ENCODE assay signal across 1 cellular context in the genomic region with DNA sequence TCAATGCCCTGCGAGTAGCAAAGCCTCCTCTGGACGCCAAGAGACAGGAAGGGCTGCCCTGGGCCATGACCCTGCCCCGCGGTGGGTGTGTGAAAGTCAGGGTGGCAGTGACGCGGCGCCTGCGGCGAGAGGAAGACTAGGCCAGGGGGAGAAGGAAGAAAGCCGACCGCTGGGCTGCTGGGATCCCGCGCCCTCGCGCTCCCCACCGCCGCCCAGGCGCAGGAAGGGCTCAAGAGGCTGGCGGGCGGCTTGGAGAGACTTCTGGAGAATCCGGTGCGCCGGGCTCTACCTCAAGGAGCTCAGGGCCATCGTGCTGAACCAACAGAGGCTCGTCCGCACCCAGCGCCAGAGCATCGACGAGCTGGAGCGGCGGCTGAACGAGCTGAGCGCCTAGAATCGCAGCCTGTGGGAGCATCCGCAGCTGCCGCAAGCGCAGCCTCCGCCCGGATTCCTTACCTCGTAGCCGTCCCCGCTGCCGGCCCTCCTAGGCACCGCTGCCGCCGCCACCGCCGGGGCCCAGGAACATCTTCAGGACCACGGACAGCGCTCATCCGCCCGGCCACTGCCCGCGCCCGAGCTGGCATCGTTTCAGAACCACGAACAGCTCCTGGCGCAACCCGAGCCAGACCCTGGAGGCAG.
TF ChIP-seq lines count a peak whose summit lies in the region.

No MANE protein-coding gene starts in this region.

TF ChIP-seq in HepG2, 621 proteins besides CTCF, POLR2A, EP300 and RAD21 (continued from another document and continues in another):
- TF ChIP-seq, protein P1, sequence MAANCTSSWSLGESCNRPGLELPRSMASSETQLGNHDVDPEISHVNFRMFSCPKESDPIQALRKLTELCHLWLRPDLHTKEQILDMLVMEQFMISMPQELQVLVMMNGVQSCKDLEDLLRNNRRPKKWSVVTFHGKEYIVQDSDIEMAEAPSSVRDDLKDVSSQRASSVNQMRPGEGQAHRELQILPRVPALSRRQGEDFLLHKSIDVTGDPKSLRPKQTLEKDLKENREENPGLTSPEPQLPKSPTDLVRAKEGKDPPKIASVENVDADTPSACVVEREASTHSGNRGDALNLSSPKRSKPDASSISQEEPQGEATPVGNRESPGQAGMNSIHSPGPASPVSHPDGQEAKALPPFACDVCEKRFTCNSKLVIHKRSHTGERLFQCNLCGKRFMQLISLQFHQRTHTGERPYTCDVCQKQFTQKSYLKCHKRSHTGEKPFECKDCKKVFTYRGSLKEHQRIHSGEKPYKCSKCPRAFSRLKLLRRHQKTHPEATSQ (CRISPR knock-in tag; IDR thresholded peaks at IDR 0.05; ENCODE audit: borderline replicate concordance), result peak; percentile 92
- TF ChIP-seq, protein P2, sequence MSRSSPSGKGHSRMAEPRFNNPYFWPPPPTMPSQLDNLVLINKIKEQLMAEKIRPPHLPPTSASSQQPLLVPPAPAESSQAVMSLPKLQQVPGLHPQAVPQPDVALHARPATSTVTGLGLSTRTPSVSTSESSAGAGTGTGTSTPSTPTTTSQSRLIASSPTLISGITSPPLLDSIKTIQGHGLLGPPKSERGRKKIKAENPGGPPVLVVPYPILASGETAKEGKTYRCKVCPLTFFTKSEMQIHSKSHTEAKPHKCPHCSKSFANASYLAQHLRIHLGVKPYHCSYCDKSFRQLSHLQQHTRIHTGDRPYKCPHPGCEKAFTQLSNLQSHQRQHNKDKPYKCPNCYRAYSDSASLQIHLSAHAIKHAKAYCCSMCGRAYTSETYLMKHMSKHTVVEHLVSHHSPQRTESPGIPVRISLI (CRISPR knock-in tag; IDR thresholded peaks at IDR 0.05; ENCODE audit: borderline replicate concordance), result peak; percentile 39; the same call in 1 of the 2 replicates
- TF ChIP-seq MLXIP (CRISPR knock-in tag; IDR thresholded peaks at IDR 0.05; ENCODE audit: borderline replicate concordance), result peak; percentile 97
- no peak for TF ChIP-seq KDM6A (CRISPR knock-in tag; IDR thresholded peaks at IDR 0.05; ENCODE audit: low read depth)
- TF ChIP-seq RFX1 (IDR thresholded peaks at IDR 0.05), result no peak
- TF ChIP-seq TBL1XR1 (IDR thresholded peaks at IDR 0.05; ENCODE audit: borderline replicate concordance, low read length, partially characterized antibody), result no peak
- TF ChIP-seq, protein P3, sequence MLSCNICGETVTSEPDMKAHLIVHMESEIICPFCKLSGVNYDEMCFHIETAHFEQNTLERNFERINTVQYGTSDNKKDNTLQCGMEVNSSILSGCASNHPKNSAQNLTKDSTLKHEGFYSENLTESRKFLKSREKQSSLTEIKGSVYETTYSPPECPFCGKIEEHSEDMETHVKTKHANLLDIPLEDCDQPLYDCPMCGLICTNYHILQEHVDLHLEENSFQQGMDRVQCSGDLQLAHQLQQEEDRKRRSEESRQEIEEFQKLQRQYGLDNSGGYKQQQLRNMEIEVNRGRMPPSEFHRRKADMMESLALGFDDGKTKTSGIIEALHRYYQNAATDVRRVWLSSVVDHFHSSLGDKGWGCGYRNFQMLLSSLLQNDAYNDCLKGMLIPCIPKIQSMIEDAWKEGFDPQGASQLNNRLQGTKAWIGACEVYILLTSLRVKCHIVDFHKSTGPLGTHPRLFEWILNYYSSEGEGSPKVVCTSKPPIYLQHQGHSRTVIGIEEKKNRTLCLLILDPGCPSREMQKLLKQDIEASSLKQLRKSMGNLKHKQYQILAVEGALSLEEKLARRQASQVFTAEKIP (CRISPR knock-in tag; IDR thresholded peaks at IDR 0.05; ENCODE audit: borderline replicate concordance), result no peak
- TF ChIP-seq SKIL (CRISPR knock-in tag; IDR thresholded peaks at IDR 0.05; ENCODE audit: borderline replicate concordance), result peak; percentile 82
- TF ChIP-seq, protein P4, sequence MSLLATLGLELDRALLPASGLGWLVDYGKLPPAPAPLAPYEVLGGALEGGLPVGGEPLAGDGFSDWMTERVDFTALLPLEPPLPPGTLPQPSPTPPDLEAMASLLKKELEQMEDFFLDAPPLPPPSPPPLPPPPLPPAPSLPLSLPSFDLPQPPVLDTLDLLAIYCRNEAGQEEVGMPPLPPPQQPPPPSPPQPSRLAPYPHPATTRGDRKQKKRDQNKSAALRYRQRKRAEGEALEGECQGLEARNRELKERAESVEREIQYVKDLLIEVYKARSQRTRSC (CRISPR knock-in tag; IDR thresholded peaks at IDR 0.05; ENCODE audit: low read depth), result peak; percentile 90; the same call in 1 of the 2 replicates
- TF ChIP-seq ZNF3 (CRISPR knock-in tag; IDR thresholded peaks at IDR 0.05), result peak; percentile 80; the same call in 1 of the 2 replicates
- TF ChIP-seq EEA1 (CRISPR knock-in tag; IDR thresholded peaks at IDR 0.05; ENCODE audit: borderline replicate concordance), result peak; percentile 99
- peak; percentile 86 for TF ChIP-seq ZMYM4 (CRISPR knock-in tag; IDR thresholded peaks at IDR 0.05)
- TF ChIP-seq ZBTB7B (CRISPR knock-in tag; IDR thresholded peaks at IDR 0.05), result peak; percentile 87
- TF ChIP-seq ZSCAN9 (CRISPR knock-in tag; IDR thresholded peaks at IDR 0.05; ENCODE audit: borderline replicate concordance), result peak; percentile 100
- peak; percentile 88 for TF ChIP-seq PPARG (CRISPR knock-in tag; conservative IDR thresholded peaks at IDR 0.05)
- peak; percentile 99 for TF ChIP-seq ZNF430 (CRISPR knock-in tag; IDR thresholded peaks at IDR 0.05)
- TF ChIP-seq HOXD1 (CRISPR knock-in tag; IDR thresholded peaks at IDR 0.05), result peak; percentile 98
- TF ChIP-seq PITX1 (CRISPR knock-in tag; IDR thresholded peaks at IDR 0.05), result peak; percentile 93
- TF ChIP-seq, protein P5, sequence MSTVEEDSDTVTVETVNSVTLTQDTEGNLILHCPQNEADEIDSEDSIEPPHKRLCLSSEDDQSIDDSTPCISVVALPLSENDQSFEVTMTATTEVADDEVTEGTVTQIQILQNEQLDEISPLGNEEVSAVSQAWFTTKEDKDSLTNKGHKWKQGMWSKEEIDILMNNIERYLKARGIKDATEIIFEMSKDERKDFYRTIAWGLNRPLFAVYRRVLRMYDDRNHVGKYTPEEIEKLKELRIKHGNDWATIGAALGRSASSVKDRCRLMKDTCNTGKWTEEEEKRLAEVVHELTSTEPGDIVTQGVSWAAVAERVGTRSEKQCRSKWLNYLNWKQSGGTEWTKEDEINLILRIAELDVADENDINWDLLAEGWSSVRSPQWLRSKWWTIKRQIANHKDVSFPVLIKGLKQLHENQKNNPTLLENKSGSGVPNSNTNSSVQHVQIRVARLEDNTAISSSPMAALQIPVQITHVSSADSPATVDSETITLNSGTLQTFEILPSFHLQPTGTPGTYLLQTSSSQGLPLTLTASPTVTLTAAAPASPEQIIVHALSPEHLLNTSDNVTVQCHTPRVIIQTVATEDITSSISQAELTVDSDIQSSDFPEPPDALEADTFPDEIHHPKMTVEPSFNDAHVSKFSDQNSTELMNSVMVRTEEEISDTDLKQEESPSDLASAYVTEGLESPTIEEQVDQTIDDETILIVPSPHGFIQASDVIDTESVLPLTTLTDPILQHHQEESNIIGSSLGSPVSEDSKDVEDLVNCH (CRISPR knock-in tag; IDR thresholded peaks at IDR 0.05), result 0 out of 2 replicates have a peak, but pooled peaks have one; percentile 42
- TF ChIP-seq ZNF446 (CRISPR knock-in tag; IDR thresholded peaks at IDR 0.05), result peak; percentile 99
- TF ChIP-seq PRPF4 (IDR thresholded peaks at IDR 0.05; ENCODE audit: low read depth, low read length, poor library complexity, severe bottlenecking), result no peak
- TF ChIP-seq ZNF850 (CRISPR knock-in tag; conservative IDR thresholded peaks at IDR 0.05), result peak; percentile 88; the same call in 1 of the 2 replicates
- TF ChIP-seq GFI1 (CRISPR knock-in tag; IDR thresholded peaks at IDR 0.05; ENCODE audit: borderline replicate concordance), result peak; percentile 76; the same call in 1 of the 2 replicates
- peak; percentile 97 for TF ChIP-seq IKZF5 (CRISPR knock-in tag; IDR thresholded peaks at IDR 0.05)
- peak; percentile 41; the same call in 1 of the 2 replicates for TF ChIP-seq ZNF143 (CRISPR knock-in tag; IDR thresholded peaks at IDR 0.05)
- peak; percentile 83 for TF ChIP-seq GATAD1 (CRISPR knock-in tag; IDR thresholded peaks at IDR 0.05)
- peak; percentile 76; the same call in 1 of the 2 replicates for TF ChIP-seq ZNF225 (CRISPR knock-in tag; IDR thresholded peaks at IDR 0.05)
- TF ChIP-seq KMT2A (CRISPR knock-in tag; IDR thresholded peaks at IDR 0.05), result peak; percentile 79; the same call in 1 of the 2 replicates
- no peak for TF ChIP-seq IKZF1 (IDR thresholded peaks at IDR 0.05)
- TF ChIP-seq HMGXB3 (CRISPR knock-in tag; IDR thresholded peaks at IDR 0.05; ENCODE audit: borderline replicate concordance), result peak; percentile 97
- no peak for TF ChIP-seq ATF1 (CRISPR knock-in tag; IDR thresholded peaks at IDR 0.05)
- TF ChIP-seq, protein P6, sequence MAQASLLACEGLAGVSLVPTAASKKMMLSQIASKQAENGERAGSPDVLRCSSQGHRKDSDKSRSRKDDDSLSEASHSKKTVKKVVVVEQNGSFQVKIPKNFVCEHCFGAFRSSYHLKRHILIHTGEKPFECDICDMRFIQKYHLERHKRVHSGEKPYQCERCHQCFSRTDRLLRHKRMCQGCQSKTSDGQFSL (CRISPR knock-in tag; IDR thresholded peaks at IDR 0.05), result 0 out of 2 replicates have a peak, but pooled peaks have one; percentile 68
- TF ChIP-seq ZBTB26 (CRISPR knock-in tag; IDR thresholded peaks at IDR 0.05; ENCODE audit: borderline replicate concordance), result peak; percentile 96
